1 cellular context compared by ENCODE assay signal in the genomic region with DNA sequence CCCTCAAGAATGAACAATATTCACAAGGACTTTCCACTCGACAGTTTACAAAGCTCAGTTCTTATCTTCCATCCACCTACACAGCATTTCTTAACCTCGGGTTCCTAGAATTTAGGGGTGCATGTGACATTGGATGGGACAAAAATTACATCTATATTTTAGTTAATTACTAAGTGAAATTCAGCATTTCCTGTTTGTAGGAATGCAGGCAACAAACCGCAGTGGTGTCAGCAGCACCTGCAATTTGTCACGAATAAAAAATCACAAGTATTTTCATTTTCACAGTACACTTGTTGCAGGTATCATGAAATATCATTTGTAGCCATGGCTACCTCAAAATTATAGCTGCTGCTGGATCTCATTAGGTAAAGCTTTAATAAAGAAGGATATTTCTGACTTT.
TF ChIP-seq lines count a peak whose summit lies in the region.

No MANE protein-coding gene starts in this region.

TF ChIP-seq in IMR-90, 13 proteins besides CTCF, POLR2A, EP300 and RAD21:
- TF ChIP-seq CHD1 (IDR thresholded peaks at IDR 0.05; ENCODE audit: low read depth, low read length), result no peak
- no peak for TF ChIP-seq FOS (IDR thresholded peaks at IDR 0.05; ENCODE audit: low read depth, low read length)
- TF ChIP-seq ELK1 (IDR thresholded peaks at IDR 0.05; ENCODE audit: borderline replicate concordance, low read depth, low read length), result no peak
- no peak for TF ChIP-seq BHLHE40 (IDR thresholded peaks at IDR 0.05; ENCODE audit: low read depth, low read length)
- TF ChIP-seq, protein P1, sequence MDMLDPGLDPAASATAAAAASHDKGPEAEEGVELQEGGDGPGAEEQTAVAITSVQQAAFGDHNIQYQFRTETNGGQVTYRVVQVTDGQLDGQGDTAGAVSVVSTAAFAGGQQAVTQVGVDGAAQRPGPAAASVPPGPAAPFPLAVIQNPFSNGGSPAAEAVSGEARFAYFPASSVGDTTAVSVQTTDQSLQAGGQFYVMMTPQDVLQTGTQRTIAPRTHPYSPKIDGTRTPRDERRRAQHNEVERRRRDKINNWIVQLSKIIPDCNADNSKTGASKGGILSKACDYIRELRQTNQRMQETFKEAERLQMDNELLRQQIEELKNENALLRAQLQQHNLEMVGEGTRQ (IDR thresholded peaks at IDR 0.05; ENCODE audit: low read depth, low read length), result no peak
- TF ChIP-seq CEBPB (IDR thresholded peaks at IDR 0.05; ENCODE audit: low read depth, low read length), result no peak
- TF ChIP-seq MXI1 (IDR thresholded peaks at IDR 0.05; ENCODE audit: borderline replicate concordance, low read depth, low read length), result no peak
- TF ChIP-seq RCOR1 (IDR thresholded peaks at IDR 0.05; ENCODE audit: insufficient replicate concordance, low read length), result no peak
- no peak for TF ChIP-seq RFX5 (IDR thresholded peaks at IDR 0.05; ENCODE audit: low read depth, low read length)
- no peak for TF ChIP-seq SMC3 (IDR thresholded peaks at IDR 0.05; ENCODE audit: low read depth, low read length)
- no peak for TF ChIP-seq MAZ (IDR thresholded peaks at IDR 0.05; ENCODE audit: borderline replicate concordance, low read depth, low read length)
- TF ChIP-seq NFE2L2 (IDR thresholded peaks at IDR 0.05; ENCODE audit: low read depth, low read length), result no peak
